ENCODE assay signal across 13 cellular contexts in genomic region chr4:186699298-186699697, GRCh38. TPM values are rescaled to one million over a fixed set of nuclear protein-coding genes. Genes with fewer than 3 reads are reported as not detected.
DNase-seq lines count a peak whose midpoint lies in the region; ATAC-seq and TF ChIP-seq lines count a peak whose summit lies in the region.
"Had no signal": no experiment of that assay in that cellular context is flagged by ENCODE, and none has a peak within 500 bp of the region (broad histone marks: within the 10 kb centered on the region; RNA-seq: fewer than 3 reads in every experiment).

No MANE protein-coding gene starts in this region.

- peaks cover 100% of the 10 kb centered on the region for H3K79me2 ChIP-seq in HCT116 (ENCODE audit: insufficient read depth, low read length)

- H3K36me3 ChIP-seq in HCT116 (ENCODE audit: control insufficient read depth in 1 of 2, insufficient read depth in 2 of 2, low read length in 2 of 2), result peaks cover 19 to 74% of the 10 kb centered on the region in 2 experiments
- H3K36me3 ChIP-seq in RWPE2 (ENCODE audit: low read depth), result peaks cover 89% of the 10 kb centered on the region
- H3K36me3 ChIP-seq in heart left ventricle, result no peaks in the 10 kb centered on the region
- no peaks in the 10 kb centered on the region for H3K36me3 ChIP-seq in prostate gland
- H3K36me3 ChIP-seq: gastroesophageal sphincter had no signal

- no peak overlapping the region for H3K9ac ChIP-seq in HCT116 (ENCODE audit: low read length)

- H3K4me3 ChIP-seq in HCT116 (replicated peaks in 1 of 2; ENCODE audit: low read depth in 1 of 2, low read length in 2 of 2) (no peak overlapping the region), RWPE2 (ENCODE audit: severe bottlenecking) (no peak overlapping the region), heart left ventricle (peak overlapping the region in 1 of 12 donors; percentile 1), prostate gland (no peak overlapping the region)
- H3K4me3 ChIP-seq: gastroesophageal sphincter, SJSA1 had no signal

- TF ChIP-seq POLR2A in HCT116 (IDR thresholded peaks at IDR 0.05; ENCODE audit: borderline replicate concordance, extremely low read depth, insufficient read depth, insufficient read length) (no peak), heart left ventricle (IDR thresholded peaks at IDR 0.05) (no peak), prostate gland (IDR thresholded peaks at IDR 0.05) (no peak)

- RAD21 ChIA-PET in HCT116 (lab: Charles Lee; ENCODE audit: low non-redundant PET in 1 of 2, low total read pairs in 2 of 2, uncharacterized antibody in 2 of 2, unreplicated experiment in 2 of 2), result no interaction called here

- intact Hi-C loops in HCT116 (cut with micrococcal nuclease) (no loop called here), heart left ventricle (cut with DNase I) (no loop called here), prostate gland (cut with DNase I) (no loop called here)

- POLR2A ChIA-PET in HCT116 (lab: Charles Lee), result interaction anchor here (1.2 kb wide), 1 partner anchor 10 kb away, joined by 3 read pairs; no protein-coding TSS in a partner anchor

- peak; percentile 8; the same call in 1 of the 2 replicates for ATAC-seq in HCT116
- ATAC-seq in RWPE2 (ENCODE audit: low read depth), result peak; percentile 41
- ATAC-seq in heart left ventricle, result peak; percentile 26 to 58 (median 54)
- no peak for ATAC-seq in GM21367 (IDR thresholded peaks at IDR 0.05; ENCODE audit: unreplicated experiment)
- ATAC-seq: activated CD8-positive, alpha-beta memory T cell treated with anti-CD3 and anti-CD28 coated beads, Interleukin-2, amount 10 ng/mL, durations not matched to agents 7 days and 5 days; gastroesophageal sphincter had no signal

- 32 to 48% (median 43%) methylated on average over 5 of the region's 5 CpGs for WGBS in heart left ventricle, 4 donors
- 39% methylated on average over 5 of the region's 5 CpGs for WGBS in prostate gland

- CTCF ChIA-PET in HCT116 (lab: Charles Lee), result no interaction called here

- no peaks in the 10 kb centered on the region for H3K9me2 ChIP-seq in HCT116 (ENCODE audit: insufficient read depth)

- H3K27ac ChIP-seq in HCT116 (ENCODE audit: low read depth, low read length) (peak overlapping the region; percentile 34; the same call in 1 of the 2 replicates), RWPE2 (ENCODE audit: poor library complexity, severe bottlenecking) (no peak overlapping the region), heart left ventricle (peak overlapping the region in 11 of 12 donors; percentile 37 to 91 (median 84)), prostate gland (peak overlapping the region in 1 of 2 donors; percentile 64)
- H3K27ac ChIP-seq: SJSA1 had no signal

- TF ChIP-seq RAD21 in HCT116 (IDR thresholded peaks at IDR 0.05; ENCODE audit: low read depth), result no peak

- no peak overlapping the region for H3K4me2 ChIP-seq in HCT116 (ENCODE audit: low read length)

- H2AFZ ChIP-seq in HCT116 (ENCODE audit: low read depth, low read length, poor library complexity, severe bottlenecking), result no peak overlapping the region

- TF ChIP-seq CTCF in HCT116 (IDR thresholded peaks at IDR 0.05 in 2 of 3, conservative IDR thresholded peaks at IDR 0.05 in 1 of 3; ENCODE audit: borderline replicate concordance in 1 of 3, insufficient read depth in 1 of 3, low read depth in 2 of 3, low read length in 2 of 3) (no peak), RWPE2 (IDR thresholded peaks at IDR 0.05; ENCODE audit: poor library complexity, severe bottlenecking) (no peak), heart left ventricle (IDR thresholded peaks at IDR 0.05) (no peak), prostate gland (IDR thresholded peaks at IDR 0.05) (no peak)

- H4K20me1 ChIP-seq in HCT116 (ENCODE audit: insufficient read depth), result peaks cover 93% of the 10 kb centered on the region

- DNase-seq in HCT116 (ENCODE audit: low read depth, low spot score) (no peak), RWPE2 (ENCODE audit: low spot score) (no peak), heart left ventricle (no peak), prostate gland (ENCODE audit: low spot score) (peak; percentile 60), retina (no peak), EL (no peak)
- DNase-seq in activated CD8-positive, alpha-beta memory T cell treated with anti-CD3 and anti-CD28 coated beads, Interleukin-2, amount 50 U/mL, for 48 hours, result no peak
- DNase-seq: activated CD8-positive, alpha-beta memory T cell treated with anti-CD3 and anti-CD28 coated beads, Interleukin-2, amount 10 ng/mL, durations not matched to agents 7 days and 5 days; activated naive CD8-positive, alpha-beta T cell treated with anti-CD3 and anti-CD28 coated beads for 36 hours; NCI-H774 had no signal

- BruUV-seq in HCT116 (replicated peaks; lab: Mats Ljungman, UMichigan), result no TSS peak

- H3K4me1 ChIP-seq in HCT116 (ENCODE audit: control insufficient read depth in 1 of 2, insufficient read depth in 2 of 2, low read length in 2 of 2) (peaks cover 34 to 88% of the 10 kb centered on the region in 2 experiments; a peak in 3 of 4 replicates), RWPE2 (ENCODE audit: insufficient read depth, poor library complexity, severe bottlenecking) (peaks cover 16% of the 10 kb centered on the region), heart left ventricle (peaks cover 6 to 72% (median 45%) of the 10 kb centered on the region in 12 donors), prostate gland (replicated peaks) (peaks cover 15% of the 10 kb centered on the region)

- H3K27me3 ChIP-seq in HCT116 (ENCODE audit: insufficient read depth, low read length) (no peaks in the 10 kb centered on the region), RWPE2 (ENCODE audit: insufficient read depth, poor library complexity, severe bottlenecking) (no peaks in the 10 kb centered on the region), heart left ventricle (no peaks in the 10 kb centered on the region), prostate gland (replicated peaks; ENCODE audit: insufficient read depth) (no peaks in the 10 kb centered on the region)
- H3K27me3 ChIP-seq: gastroesophageal sphincter, SJSA1 had no signal

- H3K9me3 ChIP-seq in HCT116 (ENCODE audit: control insufficient read depth in 1 of 2, insufficient read depth in 1 of 2, low read depth in 1 of 2, low read length in 2 of 2), result no peaks in the 10 kb centered on the region
- no peaks in the 10 kb centered on the region for H3K9me3 ChIP-seq in RWPE2 (ENCODE audit: severe bottlenecking)
- H3K9me3 ChIP-seq in heart left ventricle, result no peaks in the 10 kb centered on the region
- no peaks in the 10 kb centered on the region for H3K9me3 ChIP-seq in prostate gland
- H3K9me3 ChIP-seq: gastroesophageal sphincter, SJSA1 had no signal

TF ChIP-seq in HCT116, 20 proteins besides CTCF, POLR2A, EP300 and RAD21:
- no peak for TF ChIP-seq EGR1 (IDR thresholded peaks at IDR 0.05; ENCODE audit: low read depth)
- 0 out of 2 replicates have a peak, but pooled peaks have one; percentile 18 for TF ChIP-seq POLR2AphosphoS5 (IDR thresholded peaks at IDR 0.05; ENCODE audit: low read depth, low read length)

RNA-seq across cellular contexts. Expression of gene FAT1, which starts 24.4 kb away (rescaled TPM):
- total RNA-seq in HCT116 (2021; ENCODE audit: unreplicated experiment) (676 TPM), heart left ventricle (100 to 1,000 TPM in 2 of 9 donors, 10 to 100 TPM in 7; 54.4 to 151 (median 76.4) TPM), prostate gland (100 to 1,000 TPM; 175 to 215 TPM)
- polyA plus RNA-seq in HCT116 (2012), result 458 and 528 TPM in 2 replicates
- polyA plus RNA-seq in heart left ventricle, result 10 to 100 TPM; 15.2 to 57.1 TPM
